ENCODE assay signal across 19 cellular contexts in genomic region chr1:1926346-1926811, GRCh38. TPM values are rescaled to one million over a fixed set of nuclear protein-coding genes. Genes with fewer than 3 reads are reported as not detected.
DNase-seq lines count a peak whose midpoint lies in the region; ATAC-seq and TF ChIP-seq lines count a peak whose summit lies in the region.
"Had no signal": no experiment of that assay in that cellular context is flagged by ENCODE, and none has a peak within 500 bp of the region (broad histone marks: within the 10 kb centered on the region; RNA-seq: fewer than 3 reads in every experiment).

No MANE protein-coding gene starts in this region.

- H3K27ac ChIP-seq in RWPE2 (ENCODE audit: poor library complexity, severe bottlenecking) = no peak overlapping the region
- H3K27ac ChIP-seq in hepatocyte = no peak overlapping the region
- H3K27ac ChIP-seq in aorta (ENCODE audit: low read depth in 1 of 2, low read length in 2 of 2) = no peak overlapping the region
- no peak overlapping the region for H3K27ac ChIP-seq in effector memory CD4-positive, alpha-beta T cell (ENCODE audit: insufficient read depth, low read length, poor library complexity, severe bottlenecking)
- H3K27ac ChIP-seq: KMS-11 had no signal

- H3K27me3 ChIP-seq in RWPE2 (ENCODE audit: insufficient read depth, poor library complexity, severe bottlenecking) = no peaks in the 10 kb centered on the region
- H3K27me3 ChIP-seq in hepatocyte = no peaks in the 10 kb centered on the region
- H3K27me3 ChIP-seq in aorta (ENCODE audit: control insufficient read depth in 1 of 2, insufficient read depth in 2 of 2, low read length in 1 of 2) = no peaks in the 10 kb centered on the region
- no peaks in the 10 kb centered on the region for H3K27me3 ChIP-seq in effector memory CD4-positive, alpha-beta T cell (replicated peaks; ENCODE audit: control insufficient read depth, insufficient read depth, low read length, poor library complexity, severe bottlenecking)

- TF ChIP-seq CTCF in RWPE2 (IDR thresholded peaks at IDR 0.05; ENCODE audit: poor library complexity, severe bottlenecking) (no peak), hepatocyte (IDR thresholded peaks at IDR 0.05; ENCODE audit: poor library complexity) (no peak)

- 90% methylated on average over 15 of the region's 26 CpGs for WGBS in hepatocyte (ENCODE audit: low lambda C conversion rate, missing lambda C conversion rate)
- 84 to 85% methylated on average over 26 of the region's 26 CpGs for WGBS in aorta, 2 donors

- H3K36me3 Mint-ChIP-seq in activated CD8-positive, alpha-beta memory T cell treated with anti-CD3 and anti-CD28 coated beads, Interleukin-2, amount 10 ng/mL, durations not matched to agents 7 days and 5 days = no peaks in the 10 kb centered on the region
- H3K36me3 Mint-ChIP-seq: CD8-positive, alpha-beta memory T cell had no signal

- no peaks in the 10 kb centered on the region for H3K9me2 ChIP-seq in hepatocyte (replicated peaks; ENCODE audit: insufficient read depth)

- no peaks in the 10 kb centered on the region for H3K79me2 ChIP-seq in hepatocyte

- H3K4me3 Mint-ChIP-seq in activated CD8-positive, alpha-beta memory T cell treated with anti-CD3 and anti-CD28 coated beads, Interleukin-2, amount 10 ng/mL, durations not matched to agents 7 days and 5 days = no peak overlapping the region
- H3K4me3 Mint-ChIP-seq: CD8-positive, alpha-beta memory T cell; HFFc6 had no signal

- H3K36me3 ChIP-seq in RWPE2 (ENCODE audit: low read depth) (no peaks in the 10 kb centered on the region), hepatocyte (replicated peaks; ENCODE audit: insufficient read depth, low read depth) (no peaks in the 10 kb centered on the region), aorta (ENCODE audit: control insufficient read depth in 1 of 2, insufficient read depth in 2 of 2, low read length in 1 of 2) (no peaks in the 10 kb centered on the region)
- H3K36me3 ChIP-seq in effector memory CD4-positive, alpha-beta T cell (ENCODE audit: control insufficient read depth, insufficient read depth, low read length) = no peaks in the 10 kb centered on the region

- H3K9me3 ChIP-seq in RWPE2 (ENCODE audit: severe bottlenecking) (no peaks in the 10 kb centered on the region), hepatocyte (ENCODE audit: low read depth) (no peaks in the 10 kb centered on the region), aorta (ENCODE audit: control insufficient read depth, low read length) (no peaks in the 10 kb centered on the region)
- no peaks in the 10 kb centered on the region for H3K9me3 ChIP-seq in effector memory CD4-positive, alpha-beta T cell (ENCODE audit: control insufficient read depth, low read length)

- no peaks in the 10 kb centered on the region for H3K9me3 Mint-ChIP-seq in activated CD8-positive, alpha-beta memory T cell treated with anti-CD3 and anti-CD28 coated beads, Interleukin-2, amount 10 ng/mL, durations not matched to agents 7 days and 5 days (ENCODE audit: low read depth)
- H3K9me3 Mint-ChIP-seq: CD8-positive, alpha-beta memory T cell; HFFc6 had no signal

- H3K4me3 ChIP-seq in RWPE2 (ENCODE audit: severe bottlenecking) (no peak overlapping the region), hepatocyte (no peak overlapping the region), aorta (ENCODE audit: low read length in 2 of 2) (no peak overlapping the region)
- no peak overlapping the region for H3K4me3 ChIP-seq in effector memory CD4-positive, alpha-beta T cell (ENCODE audit: insufficient read depth, low read depth, low read length, poor library complexity, severe bottlenecking)

- DNase-seq in activated CD8-positive, alpha-beta memory T cell treated with anti-CD3 and anti-CD28 coated beads, Interleukin-2, amount 10 ng/mL, durations not matched to agents 7 days and 5 days = peak; percentile 39
- no peak for DNase-seq in activated CD8-positive, alpha-beta memory T cell treated with anti-CD3 and anti-CD28 coated beads for 24 hours
- DNase-seq in RWPE2 (ENCODE audit: low spot score) (peak; percentile 60), hepatocyte (ENCODE audit: low spot score) (peak; percentile 3), aorta (peak; percentile 35 to 73), NCI-H187 (lab: John Stamatoyannopoulos, UW) (no peak)
- no peak for DNase-seq in effector memory CD4-positive, alpha-beta T cell
- DNase-seq: CD8-positive, alpha-beta memory T cell; DMS79; HFFc6; NCI-H1417; NCI-H187 treated with DMSO at 0.1 percent for 48 hours; NCI-H2227 treated with DMSO at 0.1 percent for 48 hours; NCI-H510A treated with DMSO at 0.1 percent for 48 hours; NCI-H82 had no signal

- no peaks in the 10 kb centered on the region for H4K20me1 ChIP-seq in hepatocyte (ENCODE audit: insufficient read depth, poor library complexity, severe bottlenecking)

- no peak overlapping the region for H3K27ac Mint-ChIP-seq in activated CD8-positive, alpha-beta memory T cell treated with anti-CD3 and anti-CD28 coated beads, Interleukin-2, amount 10 ng/mL, durations not matched to agents 7 days and 5 days
- H3K27ac Mint-ChIP-seq: CD8-positive, alpha-beta memory T cell; HFFc6 had no signal

- no peaks in the 10 kb centered on the region for H3K27me3 Mint-ChIP-seq in activated CD8-positive, alpha-beta memory T cell treated with anti-CD3 and anti-CD28 coated beads, Interleukin-2, amount 10 ng/mL, durations not matched to agents 7 days and 5 days
- H3K27me3 Mint-ChIP-seq: CD8-positive, alpha-beta memory T cell had no signal

- no peaks in the 10 kb centered on the region for H3K4me1 Mint-ChIP-seq in activated CD8-positive, alpha-beta memory T cell treated with anti-CD3 and anti-CD28 coated beads, Interleukin-2, amount 10 ng/mL, durations not matched to agents 7 days and 5 days
- H3K4me1 Mint-ChIP-seq: CD8-positive, alpha-beta memory T cell had no signal

- ATAC-seq in activated CD8-positive, alpha-beta memory T cell treated with anti-CD3 and anti-CD28 coated beads, Interleukin-2, amount 10 ng/mL, durations not matched to agents 7 days and 5 days = no peak
- ATAC-seq in RWPE2 (ENCODE audit: low read depth) (no peak), aorta (ENCODE audit: low FRiP score) (no peak)
- ATAC-seq: HepG2 had no signal

- no peak overlapping the region for H3K4me2 ChIP-seq in hepatocyte
- H3K4me2 ChIP-seq: KMS-11 had no signal

- intact Hi-C loops in aorta (cut with DNase I) = no loop called here

- no peak overlapping the region for H2AFZ ChIP-seq in hepatocyte

- CTCF ChIA-PET in activated CD8-positive, alpha-beta memory T cell treated with anti-CD3 and anti-CD28 coated beads, Interleukin-2, amount 10 ng/mL, durations not matched to agents 7 days and 5 days (lab: Charles Lee) = no interaction called here

- H3K4me1 ChIP-seq in RWPE2 (ENCODE audit: insufficient read depth, poor library complexity, severe bottlenecking) (no peaks in the 10 kb centered on the region), hepatocyte (ENCODE audit: insufficient read depth) (peaks cover 10% of the 10 kb centered on the region), aorta (ENCODE audit: control insufficient read depth in 1 of 2, insufficient read depth in 2 of 2, low read length in 2 of 2) (no peaks in the 10 kb centered on the region)
- no peaks in the 10 kb centered on the region for H3K4me1 ChIP-seq in effector memory CD4-positive, alpha-beta T cell (ENCODE audit: control insufficient read depth, insufficient read depth, low read length, poor library complexity, severe bottlenecking)

RNA-seq across cellular contexts. Expression of gene TMEM52, which starts 7.3 kb away (rescaled TPM):
- not detected for total RNA-seq in activated CD8-positive, alpha-beta memory T cell treated with anti-CD3 and anti-CD28 coated beads, Interleukin-2, amount 10 ng/mL, durations not matched to agents 7 days and 5 days
- 3.6 and 5.8 TPM in 2 replicates for total RNA-seq in hepatocyte
- 5.3 and 5.8 TPM in 2 replicates for polyA plus RNA-seq in hepatocyte
- total RNA-seq in aorta = not detected
- polyA plus RNA-seq in aorta = under 1 TPM in 1 of 2 donors, not detected in 1; 0.13 TPM
- total RNA-seq: A172 had no signal

RNA-seq across cellular contexts. Expression of gene CALML6, which starts 11.3 kb away (rescaled TPM):
- under 1 TPM in 1 of 2 experiments, not detected in 1; 0.45 TPM for total RNA-seq in activated CD8-positive, alpha-beta memory T cell treated with anti-CD3 and anti-CD28 coated beads, Interleukin-2, amount 10 ng/mL, durations not matched to agents 7 days and 5 days
- 0.53 TPM in 1 of 2 replicates, not detected in the other for total RNA-seq in hepatocyte
- 0.33 and 1.3 TPM in 2 replicates for polyA plus RNA-seq in hepatocyte
- total RNA-seq in aorta = 1 to 10 TPM in 1 of 2 donors, not detected in 1; 1.1 TPM
- polyA plus RNA-seq in aorta = 1 to 10 TPM in 1 of 2 donors, not detected in 1; 4.5 TPM
- total RNA-seq: A172, RPMI7951 had no signal
- polyA plus RNA-seq: CD8-positive, alpha-beta memory T cell had no signal

RNA-seq across cellular contexts. Expression of gene GNB1, which starts 35.5 kb away (rescaled TPM):
- 100 to 1,000 TPM; 426 to 473 TPM for total RNA-seq in activated CD8-positive, alpha-beta memory T cell treated with anti-CD3 and anti-CD28 coated beads, Interleukin-2, amount 10 ng/mL, durations not matched to agents 7 days and 5 days
- 134 and 155 TPM in 2 replicates for total RNA-seq in hepatocyte
- 154 and 175 TPM in 2 replicates for polyA plus RNA-seq in hepatocyte
- 100 to 1,000 TPM; 299 to 312 TPM for total RNA-seq in aorta
- polyA plus RNA-seq in aorta = 100 to 1,000 TPM; 142 to 197 TPM

Comparison
In these comparisons a context has a peak if more than half of its experiments do, and no peak if none do; other contexts are left out.
1. DNase-seq: peak in activated CD8-positive, alpha-beta memory T cell treated with anti-CD3 and anti-CD28 coated beads, Interleukin-2, amount 10 ng/mL, durations not matched to agents 7 days and 5 days (single experiment), RWPE2 (single experiment), hepatocyte (single experiment) and aorta (2 of 2); none in activated CD8-positive, alpha-beta memory T cell treated with anti-CD3 and anti-CD28 coated beads for 24 hours (single experiment), effector memory CD4-positive, alpha-beta T cell (0 of 3) and NCI-H187 (0 of 2).